ENCODE assay signal across 1 cellular context in the genomic region with DNA sequence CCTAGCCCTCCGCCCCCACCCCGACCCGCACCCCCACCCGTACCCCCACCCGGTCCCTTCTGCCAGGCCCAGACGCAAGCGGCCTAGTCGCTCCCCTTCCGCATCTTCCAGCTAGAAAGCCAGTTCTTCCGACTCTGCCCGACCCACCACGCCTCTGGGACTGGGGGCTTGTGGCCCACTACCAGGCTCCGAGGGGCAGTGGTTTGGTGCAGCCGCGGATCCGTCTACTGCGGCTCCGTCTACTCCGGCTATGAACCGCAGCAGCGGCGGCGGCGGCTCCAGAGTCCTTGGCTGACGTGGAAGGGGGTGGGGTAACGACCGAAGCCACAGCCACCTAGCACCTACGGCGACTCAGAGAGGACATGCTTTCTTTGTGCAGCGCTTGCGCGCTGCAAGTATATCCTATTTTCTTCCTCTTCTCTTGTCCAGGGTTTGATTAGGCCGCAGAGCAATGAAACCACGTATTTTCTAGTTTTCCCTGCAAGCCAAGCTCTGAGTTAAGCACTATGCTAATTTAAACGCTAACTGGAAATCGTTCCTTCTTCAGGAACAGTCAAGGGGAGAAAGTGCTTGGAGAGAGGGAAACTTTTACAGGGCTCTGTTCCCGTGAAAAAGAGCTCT.
A peak's percentile ranks its signal among the peaks of the same experiment; 100 is the strongest.
TF ChIP-seq lines count a peak whose summit lies in the region.

A gene with protein sequence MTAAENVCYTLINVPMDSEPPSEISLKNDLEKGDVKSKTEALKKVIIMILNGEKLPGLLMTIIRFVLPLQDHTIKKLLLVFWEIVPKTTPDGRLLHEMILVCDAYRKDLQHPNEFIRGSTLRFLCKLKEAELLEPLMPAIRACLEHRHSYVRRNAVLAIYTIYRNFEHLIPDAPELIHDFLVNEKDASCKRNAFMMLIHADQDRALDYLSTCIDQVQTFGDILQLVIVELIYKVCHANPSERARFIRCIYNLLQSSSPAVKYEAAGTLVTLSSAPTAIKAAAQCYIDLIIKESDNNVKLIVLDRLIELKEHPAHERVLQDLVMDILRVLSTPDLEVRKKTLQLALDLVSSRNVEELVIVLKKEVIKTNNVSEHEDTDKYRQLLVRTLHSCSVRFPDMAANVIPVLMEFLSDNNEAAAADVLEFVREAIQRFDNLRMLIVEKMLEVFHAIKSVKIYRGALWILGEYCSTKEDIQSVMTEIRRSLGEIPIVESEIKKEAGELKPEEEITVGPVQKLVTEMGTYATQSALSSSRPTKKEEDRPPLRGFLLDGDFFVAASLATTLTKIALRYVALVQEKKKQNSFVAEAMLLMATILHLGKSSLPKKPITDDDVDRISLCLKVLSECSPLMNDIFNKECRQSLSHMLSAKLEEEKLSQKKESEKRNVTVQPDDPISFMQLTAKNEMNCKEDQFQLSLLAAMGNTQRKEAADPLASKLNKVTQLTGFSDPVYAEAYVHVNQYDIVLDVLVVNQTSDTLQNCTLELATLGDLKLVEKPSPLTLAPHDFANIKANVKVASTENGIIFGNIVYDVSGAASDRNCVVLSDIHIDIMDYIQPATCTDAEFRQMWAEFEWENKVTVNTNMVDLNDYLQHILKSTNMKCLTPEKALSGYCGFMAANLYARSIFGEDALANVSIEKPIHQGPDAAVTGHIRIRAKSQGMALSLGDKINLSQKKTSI (minus strand): TSS at position 252 of the 621 bp plus-strand sequence. CDS start 883 bp downstream, outside the sequence.

TF ChIP-seq in HepG2, 621 proteins besides CTCF, POLR2A, EP300 and RAD21 (continued from another document and continues in another):
- TF ChIP-seq SOX5 (CRISPR knock-in tag; IDR thresholded peaks at IDR 0.05; ENCODE audit: borderline replicate concordance) (peak; percentile 51; the same call in 1 of the 2 replicates), CCAR2 (optimal IDR thresholded peaks at IDR 0.05; ENCODE audit: low read depth, low read length) (no peak), RORA (CRISPR knock-in tag; IDR thresholded peaks at IDR 0.05) (no peak), GTF3A (CRISPR knock-in tag; conservative IDR thresholded peaks at IDR 0.05) (no peak), KAT8 (CRISPR knock-in tag; IDR thresholded peaks at IDR 0.05) (peak; percentile 88), BHLHE40 (IDR thresholded peaks at IDR 0.05; ENCODE audit: low read length) (no peak), ZNF562 (CRISPR knock-in tag; IDR thresholded peaks at IDR 0.05; ENCODE audit: borderline replicate concordance) (no peak), ZNF343 (CRISPR knock-in tag; IDR thresholded peaks at IDR 0.05) (0 out of 2 replicates have a peak, but pooled peaks have one; percentile 9), ZNF83 (CRISPR knock-in tag; IDR thresholded peaks at IDR 0.05; ENCODE audit: borderline replicate concordance) (no peak), CCDC6 (CRISPR knock-in tag; IDR thresholded peaks at IDR 0.05) (no peak)
- TF ChIP-seq, protein P1, sequence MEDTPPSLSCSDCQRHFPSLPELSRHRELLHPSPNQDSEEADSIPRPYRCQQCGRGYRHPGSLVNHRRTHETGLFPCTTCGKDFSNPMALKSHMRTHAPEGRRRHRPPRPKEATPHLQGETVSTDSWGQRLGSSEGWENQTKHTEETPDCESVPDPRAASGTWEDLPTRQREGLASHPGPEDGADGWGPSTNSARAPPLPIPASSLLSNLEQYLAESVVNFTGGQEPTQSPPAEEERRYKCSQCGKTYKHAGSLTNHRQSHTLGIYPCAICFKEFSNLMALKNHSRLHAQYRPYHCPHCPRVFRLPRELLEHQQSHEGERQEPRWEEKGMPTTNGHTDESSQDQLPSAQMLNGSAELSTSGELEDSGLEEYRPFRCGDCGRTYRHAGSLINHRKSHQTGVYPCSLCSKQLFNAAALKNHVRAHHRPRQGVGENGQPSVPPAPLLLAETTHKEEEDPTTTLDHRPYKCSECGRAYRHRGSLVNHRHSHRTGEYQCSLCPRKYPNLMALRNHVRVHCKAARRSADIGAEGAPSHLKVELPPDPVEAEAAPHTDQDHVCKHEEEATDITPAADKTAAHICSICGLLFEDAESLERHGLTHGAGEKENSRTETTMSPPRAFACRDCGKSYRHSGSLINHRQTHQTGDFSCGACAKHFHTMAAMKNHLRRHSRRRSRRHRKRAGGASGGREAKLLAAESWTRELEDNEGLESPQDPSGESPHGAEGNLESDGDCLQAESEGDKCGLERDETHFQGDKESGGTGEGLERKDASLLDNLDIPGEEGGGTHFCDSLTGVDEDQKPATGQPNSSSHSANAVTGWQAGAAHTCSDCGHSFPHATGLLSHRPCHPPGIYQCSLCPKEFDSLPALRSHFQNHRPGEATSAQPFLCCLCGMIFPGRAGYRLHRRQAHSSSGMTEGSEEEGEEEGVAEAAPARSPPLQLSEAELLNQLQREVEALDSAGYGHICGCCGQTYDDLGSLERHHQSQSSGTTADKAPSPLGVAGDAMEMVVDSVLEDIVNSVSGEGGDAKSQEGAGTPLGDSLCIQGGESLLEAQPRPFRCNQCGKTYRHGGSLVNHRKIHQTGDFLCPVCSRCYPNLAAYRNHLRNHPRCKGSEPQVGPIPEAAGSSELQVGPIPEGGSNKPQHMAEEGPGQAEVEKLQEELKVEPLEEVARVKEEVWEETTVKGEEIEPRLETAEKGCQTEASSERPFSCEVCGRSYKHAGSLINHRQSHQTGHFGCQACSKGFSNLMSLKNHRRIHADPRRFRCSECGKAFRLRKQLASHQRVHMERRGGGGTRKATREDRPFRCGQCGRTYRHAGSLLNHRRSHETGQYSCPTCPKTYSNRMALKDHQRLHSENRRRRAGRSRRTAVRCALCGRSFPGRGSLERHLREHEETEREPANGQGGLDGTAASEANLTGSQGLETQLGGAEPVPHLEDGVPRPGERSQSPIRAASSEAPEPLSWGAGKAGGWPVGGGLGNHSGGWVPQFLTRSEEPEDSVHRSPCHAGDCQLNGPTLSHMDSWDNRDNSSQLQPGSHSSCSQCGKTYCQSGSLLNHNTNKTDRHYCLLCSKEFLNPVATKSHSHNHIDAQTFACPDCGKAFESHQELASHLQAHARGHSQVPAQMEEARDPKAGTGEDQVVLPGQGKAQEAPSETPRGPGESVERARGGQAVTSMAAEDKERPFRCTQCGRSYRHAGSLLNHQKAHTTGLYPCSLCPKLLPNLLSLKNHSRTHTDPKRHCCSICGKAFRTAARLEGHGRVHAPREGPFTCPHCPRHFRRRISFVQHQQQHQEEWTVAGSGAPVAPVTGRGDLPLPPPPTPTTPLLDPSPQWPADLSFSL (CRISPR knock-in tag; IDR thresholded peaks at IDR 0.05) = 0 out of 2 replicates have a peak, but pooled peaks have one; percentile 10
- TF ChIP-seq, protein P2, sequence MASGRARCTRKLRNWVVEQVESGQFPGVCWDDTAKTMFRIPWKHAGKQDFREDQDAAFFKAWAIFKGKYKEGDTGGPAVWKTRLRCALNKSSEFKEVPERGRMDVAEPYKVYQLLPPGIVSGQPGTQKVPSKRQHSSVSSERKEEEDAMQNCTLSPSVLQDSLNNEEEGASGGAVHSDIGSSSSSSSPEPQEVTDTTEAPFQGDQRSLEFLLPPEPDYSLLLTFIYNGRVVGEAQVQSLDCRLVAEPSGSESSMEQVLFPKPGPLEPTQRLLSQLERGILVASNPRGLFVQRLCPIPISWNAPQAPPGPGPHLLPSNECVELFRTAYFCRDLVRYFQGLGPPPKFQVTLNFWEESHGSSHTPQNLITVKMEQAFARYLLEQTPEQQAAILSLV (CRISPR knock-in tag; IDR thresholded peaks at IDR 0.05; ENCODE audit: borderline replicate concordance) = peak; percentile 92; the same call in 1 of the 2 replicates
- TF ChIP-seq, protein P3, sequence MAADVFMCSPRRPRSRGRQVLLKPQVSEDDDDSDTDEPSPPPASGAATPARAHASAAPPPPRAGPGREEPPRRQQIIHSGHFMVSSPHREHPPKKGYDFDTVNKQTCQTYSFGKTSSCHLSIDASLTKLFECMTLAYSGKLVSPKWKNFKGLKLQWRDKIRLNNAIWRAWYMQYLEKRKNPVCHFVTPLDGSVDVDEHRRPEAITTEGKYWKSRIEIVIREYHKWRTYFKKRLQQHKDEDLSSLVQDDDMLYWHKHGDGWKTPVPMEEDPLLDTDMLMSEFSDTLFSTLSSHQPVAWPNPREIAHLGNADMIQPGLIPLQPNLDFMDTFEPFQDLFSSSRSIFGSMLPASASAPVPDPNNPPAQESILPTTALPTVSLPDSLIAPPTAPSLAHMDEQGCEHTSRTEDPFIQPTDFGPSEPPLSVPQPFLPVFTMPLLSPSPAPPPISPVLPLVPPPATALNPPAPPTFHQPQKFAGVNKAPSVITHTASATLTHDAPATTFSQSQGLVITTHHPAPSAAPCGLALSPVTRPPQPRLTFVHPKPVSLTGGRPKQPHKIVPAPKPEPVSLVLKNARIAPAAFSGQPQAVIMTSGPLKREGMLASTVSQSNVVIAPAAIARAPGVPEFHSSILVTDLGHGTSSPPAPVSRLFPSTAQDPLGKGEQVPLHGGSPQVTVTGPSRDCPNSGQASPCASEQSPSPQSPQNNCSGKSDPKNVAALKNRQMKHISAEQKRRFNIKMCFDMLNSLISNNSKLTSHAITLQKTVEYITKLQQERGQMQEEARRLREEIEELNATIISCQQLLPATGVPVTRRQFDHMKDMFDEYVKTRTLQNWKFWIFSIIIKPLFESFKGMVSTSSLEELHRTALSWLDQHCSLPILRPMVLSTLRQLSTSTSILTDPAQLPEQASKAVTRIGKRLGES (CRISPR knock-in tag; IDR thresholded peaks at IDR 0.05; ENCODE audit: borderline replicate concordance) = 0 out of 2 replicates have a peak, but pooled peaks have one; percentile 11
- TF ChIP-seq, protein P4, sequence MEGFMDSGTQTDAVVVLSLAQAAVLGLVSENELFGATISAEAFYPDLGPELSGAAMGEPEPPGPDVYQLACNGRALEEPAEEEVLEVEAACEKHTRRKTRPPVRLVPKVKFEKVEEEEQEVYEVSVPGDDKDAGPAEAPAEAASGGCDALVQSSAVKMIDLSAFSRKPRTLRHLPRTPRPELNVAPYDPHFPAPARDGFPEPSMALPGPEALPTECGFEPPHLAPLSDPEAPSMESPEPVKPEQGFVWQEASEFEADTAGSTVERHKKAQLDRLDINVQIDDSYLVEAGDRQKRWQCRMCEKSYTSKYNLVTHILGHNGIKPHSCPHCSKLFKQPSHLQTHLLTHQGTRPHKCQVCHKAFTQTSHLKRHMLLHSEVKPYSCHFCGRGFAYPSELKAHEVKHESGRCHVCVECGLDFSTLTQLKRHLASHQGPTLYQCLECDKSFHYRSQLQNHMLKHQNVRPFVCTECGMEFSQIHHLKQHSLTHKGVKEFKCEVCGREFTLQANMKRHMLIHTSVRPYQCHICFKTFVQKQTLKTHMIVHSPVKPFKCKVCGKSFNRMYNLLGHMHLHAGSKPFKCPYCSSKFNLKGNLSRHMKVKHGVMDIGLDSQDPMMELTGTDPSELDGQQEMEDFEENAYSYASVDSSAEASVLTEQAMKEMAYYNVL (CRISPR knock-in tag; IDR thresholded peaks at IDR 0.05; ENCODE audit: borderline replicate concordance) = peak; percentile 31; the same call in 1 of the 2 replicates
- TF ChIP-seq, protein P5, sequence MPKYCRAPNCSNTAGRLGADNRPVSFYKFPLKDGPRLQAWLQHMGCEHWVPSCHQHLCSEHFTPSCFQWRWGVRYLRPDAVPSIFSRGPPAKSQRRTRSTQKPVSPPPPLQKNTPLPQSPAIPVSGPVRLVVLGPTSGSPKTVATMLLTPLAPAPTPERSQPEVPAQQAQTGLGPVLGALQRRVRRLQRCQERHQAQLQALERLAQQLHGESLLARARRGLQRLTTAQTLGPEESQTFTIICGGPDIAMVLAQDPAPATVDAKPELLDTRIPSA (CRISPR knock-in tag; IDR thresholded peaks at IDR 0.05; ENCODE audit: borderline replicate concordance) = peak; percentile 34; the same call in 1 of the 2 replicates
- TF ChIP-seq, protein P6, sequence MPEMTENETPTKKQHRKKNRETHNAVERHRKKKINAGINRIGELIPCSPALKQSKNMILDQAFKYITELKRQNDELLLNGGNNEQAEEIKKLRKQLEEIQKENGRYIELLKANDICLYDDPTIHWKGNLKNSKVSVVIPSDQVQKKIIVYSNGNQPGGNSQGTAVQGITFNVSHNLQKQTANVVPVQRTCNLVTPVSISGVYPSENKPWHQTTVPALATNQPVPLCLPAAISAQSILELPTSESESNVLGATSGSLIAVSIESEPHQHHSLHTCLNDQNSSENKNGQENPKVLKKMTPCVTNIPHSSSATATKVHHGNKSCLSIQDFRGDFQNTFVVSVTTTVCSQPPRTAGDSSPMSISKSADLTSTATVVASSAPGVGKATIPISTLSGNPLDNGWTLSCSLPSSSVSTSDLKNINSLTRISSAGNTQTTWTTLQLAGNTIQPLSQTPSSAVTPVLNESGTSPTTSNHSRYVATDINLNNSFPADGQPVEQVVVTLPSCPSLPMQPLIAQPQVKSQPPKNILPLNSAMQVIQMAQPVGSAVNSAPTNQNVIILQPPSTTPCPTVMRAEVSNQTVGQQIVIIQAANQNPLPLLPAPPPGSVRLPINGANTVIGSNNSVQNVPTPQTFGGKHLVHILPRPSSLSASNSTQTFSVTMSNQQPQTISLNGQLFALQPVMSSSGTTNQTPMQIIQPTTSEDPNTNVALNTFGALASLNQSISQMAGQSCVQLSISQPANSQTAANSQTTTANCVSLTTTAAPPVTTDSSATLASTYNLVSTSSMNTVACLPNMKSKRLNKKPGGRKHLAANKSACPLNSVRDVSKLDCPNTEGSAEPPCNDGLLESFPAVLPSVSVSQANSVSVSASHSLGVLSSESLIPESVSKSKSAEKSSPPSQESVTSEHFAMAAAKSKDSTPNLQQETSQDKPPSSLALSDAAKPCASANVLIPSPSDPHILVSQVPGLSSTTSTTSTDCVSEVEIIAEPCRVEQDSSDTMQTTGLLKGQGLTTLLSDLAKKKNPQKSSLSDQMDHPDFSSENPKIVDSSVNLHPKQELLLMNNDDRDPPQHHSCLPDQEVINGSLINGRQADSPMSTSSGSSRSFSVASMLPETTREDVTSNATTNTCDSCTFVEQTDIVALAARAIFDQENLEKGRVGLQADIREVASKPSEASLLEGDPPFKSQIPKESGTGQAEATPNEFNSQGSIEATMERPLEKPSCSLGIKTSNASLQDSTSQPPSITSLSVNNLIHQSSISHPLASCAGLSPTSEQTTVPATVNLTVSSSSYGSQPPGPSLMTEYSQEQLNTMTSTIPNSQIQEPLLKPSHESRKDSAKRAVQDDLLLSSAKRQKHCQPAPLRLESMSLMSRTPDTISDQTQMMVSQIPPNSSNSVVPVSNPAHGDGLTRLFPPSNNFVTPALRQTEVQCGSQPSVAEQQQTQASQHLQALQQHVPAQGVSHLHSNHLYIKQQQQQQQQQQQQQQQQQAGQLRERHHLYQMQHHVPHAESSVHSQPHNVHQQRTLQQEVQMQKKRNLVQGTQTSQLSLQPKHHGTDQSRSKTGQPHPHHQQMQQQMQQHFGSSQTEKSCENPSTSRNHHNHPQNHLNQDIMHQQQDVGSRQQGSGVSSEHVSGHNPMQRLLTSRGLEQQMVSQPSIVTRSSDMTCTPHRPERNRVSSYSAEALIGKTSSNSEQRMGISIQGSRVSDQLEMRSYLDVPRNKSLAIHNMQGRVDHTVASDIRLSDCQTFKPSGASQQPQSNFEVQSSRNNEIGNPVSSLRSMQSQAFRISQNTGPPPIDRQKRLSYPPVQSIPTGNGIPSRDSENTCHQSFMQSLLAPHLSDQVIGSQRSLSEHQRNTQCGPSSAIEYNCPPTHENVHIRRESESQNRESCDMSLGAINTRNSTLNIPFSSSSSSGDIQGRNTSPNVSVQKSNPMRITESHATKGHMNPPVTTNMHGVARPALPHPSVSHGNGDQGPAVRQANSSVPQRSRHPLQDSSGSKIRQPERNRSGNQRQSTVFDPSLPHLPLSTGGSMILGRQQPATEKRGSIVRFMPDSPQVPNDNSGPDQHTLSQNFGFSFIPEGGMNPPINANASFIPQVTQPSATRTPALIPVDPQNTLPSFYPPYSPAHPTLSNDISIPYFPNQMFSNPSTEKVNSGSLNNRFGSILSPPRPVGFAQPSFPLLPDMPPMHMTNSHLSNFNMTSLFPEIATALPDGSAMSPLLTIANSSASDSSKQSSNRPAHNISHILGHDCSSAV (CRISPR knock-in tag; IDR thresholded peaks at IDR 0.05; ENCODE audit: borderline replicate concordance) = no peak
